Comparison of ENCODE assay signal across 9 cellular contexts in genomic region chr12:17588968-17589367, GRCh38.
DNase-seq lines count a peak whose midpoint lies in the region; ATAC-seq and TF ChIP-seq lines count a peak whose summit lies in the region.
"Had no signal": no experiment of that assay in that cellular context is flagged by ENCODE, and none has a peak within 500 bp of the region (broad histone marks: within the 10 kb centered on the region; RNA-seq: fewer than 3 reads in every experiment).

No MANE protein-coding gene starts in this region.

- TF ChIP-seq CTCF in H9 (conservative IDR thresholded peaks at IDR 0.05) (peak; percentile 81), OCI-LY7 (conservative IDR thresholded peaks at IDR 0.05; ENCODE audit: low read length) (peak; percentile 72), GM20000 (IDR thresholded peaks at IDR 0.05; ENCODE audit: extremely low read depth, missing control alignments) (no peak)

- H2BK120ac ChIP-seq in H9 (ENCODE audit: low read depth, low read length, poor library complexity, severe bottlenecking) = no peak overlapping the region

- no peaks in the 10 kb centered on the region for H3K27me3 ChIP-seq in H9 (ENCODE audit: insufficient read depth, low read length)

- H4K5ac ChIP-seq in H9 (ENCODE audit: insufficient read length, low read depth, low read length) = no peak overlapping the region

- H3K79me2 ChIP-seq in H9 (ENCODE audit: insufficient read depth, low read length) (no peaks in the 10 kb centered on the region), OCI-LY7 (ENCODE audit: insufficient read depth, low read depth, low read length) (no peaks in the 10 kb centered on the region)

- no peak overlapping the region for H4K8ac ChIP-seq in H9 (replicated peaks; ENCODE audit: insufficient read length, low read depth, low read length)

- no peaks in the 10 kb centered on the region for H3K9me2 ChIP-seq in OCI-LY7 (ENCODE audit: insufficient read depth, low read length)

- H3K36me3 ChIP-seq in OCI-LY7 (ENCODE audit: insufficient read depth, low read length) = no peaks in the 10 kb centered on the region

- H3K36me3 Mint-ChIP-seq in H9 (ENCODE audit: insufficient read depth in 1 of 3, low read depth in 3 of 3) = no peaks in the 10 kb centered on the region

- H2BK20ac ChIP-seq in H9 (ENCODE audit: low read depth, low read length, poor library complexity, severe bottlenecking) = no peak overlapping the region

- H4K20me1 ChIP-seq in H9 (ENCODE audit: control insufficient read depth, insufficient read depth, insufficient read length) (no peaks in the 10 kb centered on the region), OCI-LY7 (ENCODE audit: insufficient read depth, low read length) (no peaks in the 10 kb centered on the region)

- H3K4me1 Mint-ChIP-seq in H9 = peaks cover 3 to 5% of the 10 kb centered on the region in 2 experiments; a peak in 2 of 4 replicates

- H3K9ac ChIP-seq in H9 (ENCODE audit: extremely low read depth, insufficient read length, low read length) = no peak overlapping the region

- POLR2A ChIA-PET in OCI-LY7 (lab: Charles Lee) = no interaction called here

- in situ Hi-C loops in ACHN (cut with HindIII; ENCODE audit: low pct_ligation_motif_present, low pct_unique_long_range_greater_than_20kb, low sequenced_read_pairs) = no loop called here

- no peaks in the 10 kb centered on the region for H3K9me3 ChIP-seq in H9 (ENCODE audit: control insufficient read depth, low read depth, low read length)
- no peaks in the 10 kb centered on the region for H3K9me3 ChIP-seq in OCI-LY7 (ENCODE audit: low read length)

- no peak overlapping the region for H3K4ac ChIP-seq in H9 (ENCODE audit: low read depth, low read length)

- H3K27me3 Mint-ChIP-seq in H9 (ENCODE audit: low read depth) = no peaks in the 10 kb centered on the region

- H3K4me1 ChIP-seq in H9 (ENCODE audit: insufficient read depth, low read length) (no peaks in the 10 kb centered on the region), OCI-LY7 (ENCODE audit: insufficient read depth, low read length, poor library complexity, severe bottlenecking) (no peaks in the 10 kb centered on the region)

- H2AFZ ChIP-seq in H9 (ENCODE audit: low read length) = peak overlapping the region; percentile 89
- peak overlapping the region; percentile 23; the same call in 1 of the 2 replicates for H2AFZ ChIP-seq in OCI-LY7 (ENCODE audit: low read length)

- H3K4me3 ChIP-seq in OCI-LY7 (ENCODE audit: low read depth, low read length, poor library complexity, severe bottlenecking) = no peak overlapping the region

- H3K23ac ChIP-seq in H9 (ENCODE audit: insufficient read length, low read depth, low read length) = no peak overlapping the region

- H4K91ac ChIP-seq in H9 (ENCODE audit: insufficient read length, low read depth, low read length) = no peak overlapping the region

- no peaks in the 10 kb centered on the region for H3K23me2 ChIP-seq in H9 (ENCODE audit: insufficient read length, low read depth, low read length, poor library complexity, severe bottlenecking)

- no peak overlapping the region for H2BK15ac ChIP-seq in H9 (ENCODE audit: low read depth, low read length)

- intact Hi-C loops in OCI-LY7 (cut with micrococcal nuclease; ENCODE audit: unreplicated experiment) = no loop called here

- no peaks in the 10 kb centered on the region for H3K9me3 Mint-ChIP-seq in H9

- H3K27ac ChIP-seq in H9 (ENCODE audit: insufficient read length, low read depth, low read length) (no peak overlapping the region), OCI-LY7 (ENCODE audit: low read depth, low read length, poor library complexity, severe bottlenecking) (no peak overlapping the region)

- CTCF ChIA-PET in OCI-LY7 (lab: Charles Lee; ENCODE audit: unreplicated experiment) = no interaction called here

- no TSS peak for BruUV-seq in OCI-LY7 (replicated peaks; lab: Mats Ljungman, UMichigan)

- no peak overlapping the region for H3K56ac ChIP-seq in H9 (ENCODE audit: insufficient read length, low read depth, low read length)

- no peak overlapping the region for H2AK5ac ChIP-seq in H9 (ENCODE audit: insufficient read length, low read length)

- H3K79me1 ChIP-seq in H9 (ENCODE audit: insufficient read depth, low read depth, low read length, poor library complexity, severe bottlenecking) = no peaks in the 10 kb centered on the region

- H2BK5ac ChIP-seq in H9 (ENCODE audit: insufficient read length, low read length) = no peak overlapping the region

- H3K4me2 ChIP-seq in H9 (ENCODE audit: insufficient read depth, insufficient read length, low read length) = no peak overlapping the region
- no peak overlapping the region for H3K4me2 ChIP-seq in OCI-LY7 (ENCODE audit: low read length)

- ATAC-seq in GM21737 (IDR thresholded peaks at IDR 0.05; ENCODE audit: unreplicated experiment) (no peak), HG03135 (IDR thresholded peaks at IDR 0.05; ENCODE audit: unreplicated experiment) (no peak)

- no peak overlapping the region for H3K14ac ChIP-seq in H9 (ENCODE audit: insufficient read depth, low read length)

- no peak overlapping the region for H2BK12ac ChIP-seq in H9 (ENCODE audit: insufficient read length, low read depth, low read length)

- H3K4me3 Mint-ChIP-seq in H9 = no peak overlapping the region

- no peak overlapping the region for H3T11ph ChIP-seq in H9 (ENCODE audit: low read length)

- no CpG with 5 or more reads among the region's 5 CpGs for WGBS in H9 (ENCODE audit: extremely low coverage, insufficient read length, low lambda C conversion rate)

- H3K27ac Mint-ChIP-seq in H9 = no peak overlapping the region

- no peak overlapping the region for H3K18ac ChIP-seq in H9 (ENCODE audit: insufficient read length, low read depth, low read length)

- DNase-seq in ACHN (peak; percentile 22), H9 (peak; percentile 64), OCI-LY7 (ENCODE audit: low spot score) (peak; percentile 32), iPS-NIHi11 (ENCODE audit: low spot score) (peak; percentile 19), NCI-H2196 treated with DMSO at 0.1 percent for 48 hours (lab: John Stamatoyannopoulos, UW; ENCODE audit: unreplicated experiment) (no peak), GM20000 (ENCODE audit: low spot score) (no peak)
- DNase-seq: effector memory CD4-positive, alpha-beta T cell had no signal

Comparison
In these comparisons a context has a peak if more than half of its experiments do, and no peak if none do; other contexts are left out.
1. DNase-seq: peak in ACHN (single experiment), H9 (single experiment), OCI-LY7 (single experiment) and iPS-NIHi11 (single experiment); none in NCI-H2196 treated with DMSO at 0.1 percent for 48 hours (single experiment) and GM20000 (single experiment).